1 cellular context compared by ENCODE assay signal in genomic region chr16:58026139-58026704, GRCh38.
TF ChIP-seq lines count a peak whose summit lies in the region.

No MANE protein-coding gene starts in this region.

TF ChIP-seq in GM12878, 131 proteins besides CTCF, POLR2A, EP300 and RAD21:
- TF ChIP-seq ZBTB11 (CRISPR knock-in tag; IDR thresholded peaks at IDR 0.05) (no peak), ZNF592 (IDR thresholded peaks at IDR 0.05) (no peak), ZNF384 (IDR thresholded peaks at IDR 0.05; ENCODE audit: borderline replicate concordance, low read depth, low read length) (no peak), EED (IDR thresholded peaks at IDR 0.05; ENCODE audit: low read depth) (no peak), PML (IDR thresholded peaks at IDR 0.05; ENCODE audit: low read length) (no peak), RFX5 (IDR thresholded peaks at IDR 0.05; ENCODE audit: low read depth, low read length) (no peak), CBX5 (IDR thresholded peaks at IDR 0.05; ENCODE audit: low read depth) (no peak), RCOR1 (conservative IDR thresholded peaks at IDR 0.05; ENCODE audit: low read depth, low read length) (no peak), ASH2L (IDR thresholded peaks at IDR 0.05; ENCODE audit: borderline replicate concordance, low read depth) (no peak), SP1 (IDR thresholded peaks at IDR 0.05; ENCODE audit: low read depth, low read length) (no peak), REST (IDR thresholded peaks at IDR 0.05; ENCODE audit: low read depth, low read length) (no peak), YBX1 (IDR thresholded peaks at IDR 0.05) (no peak), TCF12 (IDR thresholded peaks at IDR 0.05; ENCODE audit: low read depth, low read length) (no peak), CREM (IDR thresholded peaks at IDR 0.05; ENCODE audit: low read depth) (no peak), MTA3 (IDR thresholded peaks at IDR 0.05; ENCODE audit: borderline replicate concordance, low read length) (no peak), ZSCAN29 (IDR thresholded peaks at IDR 0.05) (no peak)
